Comparison of ENCODE assay signal across 8 cellular contexts in genomic region chr2:74573747-74574562, GRCh38. TPM values are rescaled to one million over a fixed set of nuclear protein-coding genes. Genes with fewer than 3 reads are reported as not detected.
DNase-seq lines count a peak whose midpoint lies in the region; ATAC-seq and TF ChIP-seq lines count a peak whose summit lies in the region.

No MANE protein-coding gene starts in this region.

- no peaks in the 10 kb centered on the region for H3K27me3 ChIP-seq in hepatocyte

- H3K9me3 Mint-ChIP-seq in activated naive CD4-positive, alpha-beta T cell treated with anti-CD3 and anti-CD28 coated beads, Interleukin-2, amount 50 U/mL, for 24 hours: no peaks in the 10 kb centered on the region

- H3K4me2 ChIP-seq in hepatocyte: no peak overlapping the region

- peak overlapping the region; percentile 32 for H3K27ac ChIP-seq in hepatocyte

- no peaks in the 10 kb centered on the region for H3K9me3 ChIP-seq in hepatocyte (ENCODE audit: low read depth)

- peak; percentile 42 for ATAC-seq in HG03196 (IDR thresholded peaks at IDR 0.05; ENCODE audit: unreplicated experiment)
- no peak for ATAC-seq in GM18870 (IDR thresholded peaks at IDR 0.05; ENCODE audit: unreplicated experiment)
- ATAC-seq in HG02610 (IDR thresholded peaks at IDR 0.05; ENCODE audit: unreplicated experiment): no peak

- H3K36me3 ChIP-seq in hepatocyte (replicated peaks; ENCODE audit: insufficient read depth, low read depth): no peaks in the 10 kb centered on the region

- no peaks in the 10 kb centered on the region for H4K20me1 ChIP-seq in hepatocyte (ENCODE audit: insufficient read depth, poor library complexity, severe bottlenecking)

- peak overlapping the region; percentile 68 for H3K4me3 Mint-ChIP-seq in activated naive CD4-positive, alpha-beta T cell treated with anti-CD3 and anti-CD28 coated beads, Interleukin-2, amount 50 U/mL, for 24 hours

- H3K9me2 ChIP-seq in hepatocyte (replicated peaks; ENCODE audit: insufficient read depth): no peaks in the 10 kb centered on the region

- DNase-seq in activated naive CD4-positive, alpha-beta T cell treated with anti-CD3 and anti-CD28 coated beads, Interleukin-2, amount 50 U/mL, for 16 hours: no peak
- peak; percentile 55 for DNase-seq in SW480 (ENCODE audit: low spot score)
- DNase-seq in hepatocyte (ENCODE audit: low spot score): no peak
- no peak for DNase-seq in occipital lobe (lab: John Stamatoyannopoulos, UW)

- H3K36me3 Mint-ChIP-seq in activated naive CD4-positive, alpha-beta T cell treated with anti-CD3 and anti-CD28 coated beads, Interleukin-2, amount 50 U/mL, for 24 hours: peaks cover 2% of the 10 kb centered on the region

- H3K4me1 Mint-ChIP-seq in activated naive CD4-positive, alpha-beta T cell treated with anti-CD3 and anti-CD28 coated beads, Interleukin-2, amount 50 U/mL, for 24 hours: peaks cover 15% of the 10 kb centered on the region

- no peak overlapping the region for H2AFZ ChIP-seq in hepatocyte

- WGBS in hepatocyte (ENCODE audit: low lambda C conversion rate, missing lambda C conversion rate): 70% methylated on average over 7 of the region's 7 CpGs

- H3K27me3 Mint-ChIP-seq in activated naive CD4-positive, alpha-beta T cell treated with anti-CD3 and anti-CD28 coated beads, Interleukin-2, amount 50 U/mL, for 24 hours: no peaks in the 10 kb centered on the region

- no peaks in the 10 kb centered on the region for H3K4me1 ChIP-seq in hepatocyte (ENCODE audit: insufficient read depth)

- TF ChIP-seq CTCF in hepatocyte (IDR thresholded peaks at IDR 0.05; ENCODE audit: poor library complexity): no peak

- no peaks in the 10 kb centered on the region for H3K79me2 ChIP-seq in hepatocyte

- H3K27ac Mint-ChIP-seq in activated naive CD4-positive, alpha-beta T cell treated with anti-CD3 and anti-CD28 coated beads, Interleukin-2, amount 50 U/mL, for 24 hours: peak overlapping the region; percentile 83

- no peak overlapping the region for H3K4me3 ChIP-seq in hepatocyte

RNA-seq across cellular contexts. Expression of gene DOK1, which starts 19.4 kb away (rescaled TPM):
- 8.0 and 11.6 TPM in 2 replicates for total RNA-seq in hepatocyte
- 10.7 and 11.4 TPM in 2 replicates for polyA plus RNA-seq in hepatocyte
- total RNA-seq in occipital lobe: 3.4 TPM

RNA-seq across cellular contexts. Expression of gene LOXL3, which starts 20.2 kb away (rescaled TPM):
- 13.3 and 13.6 TPM in 2 replicates for total RNA-seq in hepatocyte
- 11.0 and 11.2 TPM in 2 replicates for polyA plus RNA-seq in hepatocyte
- total RNA-seq in occipital lobe: 16.1 TPM

RNA-seq across cellular contexts. Expression of gene HTRA2, which starts 44.2 kb away (rescaled TPM):
- total RNA-seq in hepatocyte (31.2 and 32.4 TPM in 2 replicates), occipital lobe (56.3 TPM)
- 33.5 and 37.2 TPM in 2 replicates for polyA plus RNA-seq in hepatocyte

RNA-seq across cellular contexts. Expression of gene AUP1, which starts 44.4 kb away (rescaled TPM):
- total RNA-seq in hepatocyte: 121 and 138 TPM in 2 replicates
- polyA plus RNA-seq in hepatocyte: 195 and 212 TPM in 2 replicates
- total RNA-seq in occipital lobe: 40.4 TPM

RNA-seq across cellular contexts. Expression of gene DQX1, which starts 47.9 kb away (rescaled TPM):
- total RNA-seq in hepatocyte (1.2 and 4.0 TPM in 2 replicates), occipital lobe (not detected)
- polyA plus RNA-seq in hepatocyte: 0.73 TPM in 1 of 2 replicates, not detected in the other
